Comparison of ENCODE assay signal across 20 cellular contexts in the genomic region with DNA sequence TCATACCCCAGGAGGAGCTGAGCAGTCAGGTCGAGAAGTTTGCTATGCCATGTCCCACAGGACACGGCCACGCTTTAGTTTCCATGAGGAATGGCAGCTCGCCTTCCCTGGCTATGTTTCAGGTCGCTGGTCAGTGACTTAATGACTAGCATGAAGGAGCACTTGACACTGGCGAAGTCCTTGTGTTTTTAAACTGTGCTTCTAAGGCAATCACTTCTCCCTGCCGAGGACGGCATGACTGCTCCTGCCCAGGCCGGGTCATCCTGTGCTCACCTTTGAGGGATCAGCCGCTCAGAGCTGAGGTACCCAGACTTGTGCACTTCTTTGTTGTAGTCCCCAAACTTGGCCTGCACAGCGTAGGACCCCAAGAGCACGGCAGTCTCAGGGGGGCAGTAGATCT. TPM values are rescaled to one million over a fixed set of nuclear protein-coding genes. Genes with fewer than 3 reads are reported as not detected.
A peak's percentile ranks its signal among the peaks of the same experiment; 100 is the strongest.
DNase-seq lines count a peak whose midpoint lies in the region; ATAC-seq and TF ChIP-seq lines count a peak whose summit lies in the region.
"Had no signal": no experiment of that assay in that cellular context is flagged by ENCODE, and none has a peak within 500 bp of the region (broad histone marks: within the 10 kb centered on the region; RNA-seq: fewer than 3 reads in every experiment).

No MANE protein-coding gene starts in this region.

- H3K36me3 ChIP-seq in HUES48 (ENCODE audit: control insufficient read depth, insufficient read depth, low read length) = peaks cover 99% of the 10 kb centered on the region

- H3K9ac ChIP-seq in HUES48 (ENCODE audit: low read depth, low read length) = no peak overlapping the region

- no peaks in the 10 kb centered on the region; the same call in 1 of the 2 replicates for H3K27me3 Mint-ChIP-seq in WTC11 (ENCODE audit: low read depth)

- no peak overlapping the region for H3K4me3 Mint-ChIP-seq in WTC11
- H3K4me3 Mint-ChIP-seq: CD8-positive, alpha-beta T cell had no signal

- peaks cover 25% of the 10 kb centered on the region for H3K4me1 Mint-ChIP-seq in WTC11

- TF ChIP-seq CTCF in WTC11 (IDR thresholded peaks at IDR 0.05) (no peak), GM10266 (IDR thresholded peaks at IDR 0.05; ENCODE audit: control insufficient read depth, insufficient read depth, low read depth, missing control alignments) (no peak)

- H3K36me3 Mint-ChIP-seq in WTC11 = peaks cover 96% of the 10 kb centered on the region

- POLR2A ChIA-PET in WTC11 (lab: Charles Lee) = no interaction called here

- H3K9me3 ChIP-seq in HUES48 (ENCODE audit: control insufficient read depth, insufficient read depth, low read length) = no peaks in the 10 kb centered on the region
- H3K9me3 ChIP-seq: colonic mucosa, tibial nerve had no signal

- CTCF ChIA-PET in WTC11 (lab: Charles Lee) = interaction anchor here (1.7 kb wide), 1 partner anchor 67 kb away, joined by 5 read pairs; no protein-coding TSS in a partner anchor

- no peak overlapping the region for H3K4me3 ChIP-seq in HUES48 (ENCODE audit: low read depth, low read length)
- H3K4me3 ChIP-seq: colonic mucosa, tibial nerve had no signal

- DNase-seq in WTC11 (ENCODE audit: low spot score) (no peak), left kidney (ENCODE audit: low read depth, low spot score) (peak; percentile 53), renal cortical epithelial cell (ENCODE audit: low read depth) (peak; percentile 57), GM10266 (ENCODE audit: extremely low spot score) (no peak)
- DNase-seq: activated CD4-positive, alpha-beta T cell treated with anti-CD3 and anti-CD28 coated beads for 4 hours; activated effector memory CD4-positive, alpha-beta T cell treated with Interleukin-2 at 50 U/mL for 16 hours; colonic mucosa; hippocampal formation; NCI-H1105 treated with DMSO at 0.1 percent for 48 hours; NCI-H2107; NCI-H510A; small intestine; stimulated activated CD4-positive, alpha-beta T cell treated with anti-CD3 and anti-CD28 coated beads, Interleukin-2, amount 100 ng/mL, for 48 hours; stimulated activated naive CD8-positive, alpha-beta T cell treated with anti-CD3 and anti-CD28 coated beads, Interleukin-15, Interleukin-2, amounts not matched to agents 100 U/mL and 50 U/mL, for 24 hours had no signal

- H3K27me3 ChIP-seq in HUES48 (ENCODE audit: control insufficient read depth, insufficient read depth, low read length) = no peaks in the 10 kb centered on the region
- H3K27me3 ChIP-seq: colonic mucosa, tibial nerve had no signal

- H3K4me1 ChIP-seq in HUES48 (ENCODE audit: control insufficient read depth, insufficient read depth, low read length) = no peaks in the 10 kb centered on the region

- no peaks in the 10 kb centered on the region for H3K9me3 Mint-ChIP-seq in WTC11
- H3K9me3 Mint-ChIP-seq: CD8-positive, alpha-beta T cell had no signal

- ATAC-seq in WTC11 (no peak), GM21423 (IDR thresholded peaks at IDR 0.05; ENCODE audit: unreplicated experiment) (no peak), HG02610 (IDR thresholded peaks at IDR 0.05; ENCODE audit: unreplicated experiment) (no peak), GM21360 (IDR thresholded peaks at IDR 0.05; ENCODE audit: unreplicated experiment) (no peak)
- ATAC-seq: CD8-positive, alpha-beta T cell; stimulated activated naive CD8-positive, alpha-beta T cell treated with anti-CD3 and anti-CD28 coated beads, Interleukin-15, Interleukin-2, amounts not matched to agents 100 U/mL and 50 U/mL, for 24 hours had no signal

- peak overlapping the region; percentile 74; the same call in 1 of the 2 replicates for H3K27ac Mint-ChIP-seq in WTC11
- H3K27ac Mint-ChIP-seq: CD8-positive, alpha-beta T cell had no signal

- H3K27ac ChIP-seq in HUES48 (ENCODE audit: low read depth, low read length) = peak overlapping the region; percentile 42
- H3K27ac ChIP-seq: colonic mucosa, tibial nerve had no signal

TF ChIP-seq in WTC11, 78 proteins besides CTCF, POLR2A, EP300 and RAD21:
- TF ChIP-seq NR2C2 (CRISPR knock-in tag; IDR thresholded peaks at IDR 0.05) (no peak), NR1H2 (CRISPR knock-in tag; IDR thresholded peaks at IDR 0.05) (no peak), OVOL2 (CRISPR knock-in tag; IDR thresholded peaks at IDR 0.05; ENCODE audit: borderline replicate concordance) (no peak), GRHL2 (CRISPR knock-in tag; IDR thresholded peaks at IDR 0.05; ENCODE audit: insufficient replicate concordance, severe bottlenecking) (no peak), ZNF263 (CRISPR knock-in tag; IDR thresholded peaks at IDR 0.05; ENCODE audit: low read depth) (no peak), NR3C1 (CRISPR knock-in tag; conservative IDR thresholded peaks at IDR 0.05; ENCODE audit: low read depth) (no peak), ZNF121 (CRISPR knock-in tag; IDR thresholded peaks at IDR 0.05) (no peak)
- TF ChIP-seq, protein P1, sequence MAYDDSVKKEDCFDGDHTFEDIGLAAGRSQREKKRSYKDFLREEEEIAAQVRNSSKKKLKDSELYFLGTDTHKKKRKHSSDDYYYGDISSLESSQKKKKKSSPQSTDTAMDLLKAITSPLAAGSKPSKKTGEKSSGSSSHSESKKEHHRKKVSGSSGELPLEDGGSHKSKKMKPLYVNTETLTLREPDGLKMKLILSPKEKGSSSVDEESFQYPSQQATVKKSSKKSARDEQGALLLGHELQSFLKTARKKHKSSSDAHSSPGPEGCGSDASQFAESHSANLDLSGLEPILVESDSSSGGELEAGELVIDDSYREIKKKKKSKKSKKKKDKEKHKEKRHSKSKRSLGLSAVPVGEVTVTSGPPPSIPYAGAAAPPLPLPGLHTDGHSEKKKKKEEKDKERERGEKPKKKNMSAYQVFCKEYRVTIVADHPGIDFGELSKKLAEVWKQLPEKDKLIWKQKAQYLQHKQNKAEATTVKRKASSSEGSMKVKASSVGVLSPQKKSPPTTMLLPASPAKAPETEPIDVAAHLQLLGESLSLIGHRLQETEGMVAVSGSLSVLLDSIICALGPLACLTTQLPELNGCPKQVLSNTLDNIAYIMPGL (CRISPR knock-in tag; IDR thresholded peaks at IDR 0.05) = no peak
- TF ChIP-seq, protein P2, sequence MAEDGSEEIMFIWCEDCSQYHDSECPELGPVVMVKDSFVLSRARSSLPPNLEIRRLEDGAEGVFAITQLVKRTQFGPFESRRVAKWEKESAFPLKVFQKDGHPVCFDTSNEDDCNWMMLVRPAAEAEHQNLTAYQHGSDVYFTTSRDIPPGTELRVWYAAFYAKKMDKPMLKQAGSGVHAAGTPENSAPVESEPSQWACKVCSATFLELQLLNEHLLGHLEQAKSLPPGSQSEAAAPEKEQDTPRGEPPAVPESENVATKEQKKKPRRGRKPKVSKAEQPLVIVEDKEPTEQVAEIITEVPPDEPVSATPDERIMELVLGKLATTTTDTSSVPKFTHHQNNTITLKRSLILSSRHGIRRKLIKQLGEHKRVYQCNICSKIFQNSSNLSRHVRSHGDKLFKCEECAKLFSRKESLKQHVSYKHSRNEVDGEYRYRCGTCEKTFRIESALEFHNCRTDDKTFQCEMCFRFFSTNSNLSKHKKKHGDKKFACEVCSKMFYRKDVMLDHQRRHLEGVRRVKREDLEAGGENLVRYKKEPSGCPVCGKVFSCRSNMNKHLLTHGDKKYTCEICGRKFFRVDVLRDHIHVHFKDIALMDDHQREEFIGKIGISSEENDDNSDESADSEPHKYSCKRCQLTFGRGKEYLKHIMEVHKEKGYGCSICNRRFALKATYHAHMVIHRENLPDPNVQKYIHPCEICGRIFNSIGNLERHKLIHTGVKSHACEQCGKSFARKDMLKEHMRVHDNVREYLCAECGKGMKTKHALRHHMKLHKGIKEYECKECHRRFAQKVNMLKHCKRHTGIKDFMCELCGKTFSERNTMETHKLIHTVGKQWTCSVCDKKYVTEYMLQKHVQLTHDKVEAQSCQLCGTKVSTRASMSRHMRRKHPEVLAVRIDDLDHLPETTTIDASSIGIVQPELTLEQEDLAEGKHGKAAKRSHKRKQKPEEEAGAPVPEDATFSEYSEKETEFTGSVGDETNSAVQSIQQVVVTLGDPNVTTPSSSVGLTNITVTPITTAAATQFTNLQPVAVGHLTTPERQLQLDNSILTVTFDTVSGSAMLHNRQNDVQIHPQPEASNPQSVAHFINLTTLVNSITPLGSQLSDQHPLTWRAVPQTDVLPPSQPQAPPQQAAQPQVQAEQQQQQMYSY (CRISPR knock-in tag; IDR thresholded peaks at IDR 0.05) = no peak

RNA-seq across cellular contexts. Expression of a gene that starts 34.1 kb away (rescaled TPM):
- total RNA-seq in WTC11 (2021) (194 to 215 TPM (median 199 TPM) in 3 replicates), renal cortical epithelial cell (307 and 456 TPM in 2 replicates)

Comparison
In these comparisons a context has a peak if more than half of its experiments do, and no peak if none do; other contexts are left out.
1. DNase-seq: peak in left kidney (single experiment) and renal cortical epithelial cell (single experiment); none in WTC11 (single experiment) and GM10266 (single experiment).